In the genomic region with DNA sequence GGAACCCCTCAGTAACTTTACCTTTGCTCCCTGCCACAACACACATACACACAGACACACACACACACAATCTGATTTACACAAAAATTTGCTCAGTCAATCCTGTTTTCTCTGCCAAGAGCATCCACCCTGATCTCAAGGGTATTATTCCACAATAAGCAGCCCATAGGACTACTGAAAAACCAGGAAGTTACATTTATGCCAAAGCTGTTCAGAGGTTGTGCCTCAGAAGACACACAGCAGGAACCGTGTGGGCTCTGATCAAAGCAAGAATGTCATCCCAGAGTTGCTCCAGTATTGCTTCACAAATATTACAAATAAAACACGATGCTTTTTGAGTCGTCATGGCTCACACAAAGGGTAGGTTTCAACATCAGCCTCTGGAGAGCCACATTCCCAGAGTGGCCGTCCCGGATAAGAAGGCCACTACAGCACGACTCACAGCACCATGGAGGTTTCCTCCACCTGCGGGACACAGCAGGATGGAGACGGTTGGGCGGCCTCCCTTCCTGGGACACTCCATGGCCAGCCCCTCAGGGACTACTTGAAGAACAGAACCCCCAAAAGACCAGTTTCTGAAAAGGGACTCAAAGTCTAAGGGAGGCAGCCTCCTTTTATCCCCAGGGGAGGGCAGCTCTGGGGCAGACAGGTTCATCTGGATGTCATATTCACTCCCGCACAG, we compare ENCODE assay signal across 10 cellular contexts. TPM values are rescaled to one million over a fixed set of nuclear protein-coding genes. Genes with fewer than 3 reads are reported as not detected.
DNase-seq lines count a peak whose midpoint lies in the region; ATAC-seq and TF ChIP-seq lines count a peak whose summit lies in the region.
"Had no signal": no experiment of that assay in that cellular context is flagged by ENCODE, and none has a peak within 500 bp of the region (broad histone marks: within the 10 kb centered on the region; RNA-seq: fewer than 3 reads in every experiment).

No MANE protein-coding gene starts in this region.

- no peak for DNase-seq in HFF-Myc (ENCODE audit: extremely low read depth, low read depth)
- peak; percentile 14 for DNase-seq in brain microvascular endothelial cell
- no peak for DNase-seq in right lobe of liver
- no peak for DNase-seq in NCI-H2081 treated with DMSO at 0.1 percent for 48 hours (lab: John Stamatoyannopoulos, UW)
- no peak for DNase-seq in NK-92 (lab: John Stamatoyannopoulos, UW; ENCODE audit: unreplicated experiment)
- DNase-seq in stimulated activated CD4-positive, alpha-beta T cell treated with anti-CD3 and anti-CD28 coated beads, Interleukin-12 subunit alpha, Interleukin-12 subunit beta, amount 100 ng/mL, for 4 hours, result no peak
- DNase-seq: activated CD8-positive, alpha-beta memory T cell treated with anti-CD3 and anti-CD28 coated beads, Interleukin-2, amount 50 U/mL, for 4 hours; DND-41 had no signal

- H3K9me3 ChIP-seq in right lobe of liver, result no peaks in the 10 kb centered on the region

- peaks cover 24% of the 10 kb centered on the region for H3K4me1 ChIP-seq in ACC112 (ENCODE audit: control insufficient read depth, insufficient read depth, low read length, unreplicated experiment)
- peaks cover 0 to 28% (median 0%) of the 10 kb centered on the region in 4 donors for H3K4me1 ChIP-seq in right lobe of liver

- H3K27ac ChIP-seq in ACC112 (ENCODE audit: low read depth, low read length) (peak overlapping the region; percentile 74), brain microvascular endothelial cell (no peak overlapping the region), right lobe of liver (peak overlapping the region in 1 of 3 donors; percentile 84)

- peaks cover 45% of the 10 kb centered on the region for H3K79me2 ChIP-seq in ACC112 (ENCODE audit: control insufficient read depth, insufficient read depth, low read length, unreplicated experiment)

- H3K27me3 ChIP-seq in ACC112 (ENCODE audit: insufficient read depth, low read length), result no peaks in the 10 kb centered on the region
- no peaks in the 10 kb centered on the region for H3K27me3 ChIP-seq in brain microvascular endothelial cell (replicated peaks)
- H3K27me3 ChIP-seq in right lobe of liver, result no peaks in the 10 kb centered on the region

- no peak overlapping the region for H2AFZ ChIP-seq in ACC112 (ENCODE audit: low read length, unreplicated experiment)

- TF ChIP-seq CTCF in HFF-Myc (IDR thresholded peaks at IDR 0.05; ENCODE audit: low read depth, low read length, missing control alignments) (no peak), brain microvascular endothelial cell (IDR thresholded peaks at IDR 0.05; ENCODE audit: low read depth, low read length, missing control alignments) (no peak), right lobe of liver (IDR thresholded peaks at IDR 0.05) (no peak)

- H3K36me3 ChIP-seq in ACC112 (ENCODE audit: insufficient read depth, low read length), result no peaks in the 10 kb centered on the region
- no peaks in the 10 kb centered on the region for H3K36me3 ChIP-seq in brain microvascular endothelial cell (replicated peaks)
- peaks cover 0 to 8% (median 0%) of the 10 kb centered on the region in 4 donors for H3K36me3 ChIP-seq in right lobe of liver

- ATAC-seq in right lobe of liver, result peak in 3 of 4 donors; percentile 30 to 38 (median 35)
- no peak for ATAC-seq in GM19452 (IDR thresholded peaks at IDR 0.05; ENCODE audit: unreplicated experiment)

- in situ Hi-C loops in brain microvascular endothelial cell (cut with HindIII; ENCODE audit: low pct_ligation_motif_present, low sequenced_read_pairs), result no loop called here

- intact Hi-C loops in right lobe of liver (cut with DNase I), result no loop called here

- H3K4me3 ChIP-seq in ACC112 (ENCODE audit: low read depth, low read length), result peak overlapping the region; percentile 96
- H3K4me3 ChIP-seq in HFF-Myc (replicated peaks; ENCODE audit: low read depth, low read length), result peak overlapping the region; percentile 64; the same call in 1 of the 2 replicates
- no peak overlapping the region for H3K4me3 ChIP-seq in brain microvascular endothelial cell (ENCODE audit: low read depth, low read length)
- peak overlapping the region; percentile 62 to 86 (median 64) for H3K4me3 ChIP-seq in right lobe of liver

- WGBS in right lobe of liver (ENCODE audit: insufficient coverage, low coverage, low lambda C conversion rate, missing lambda C conversion rate), result 47% methylated on average over 6 of the region's 10 CpGs

- TF ChIP-seq POLR2A in right lobe of liver (IDR thresholded peaks at IDR 0.05), result peak; percentile 45

RNA-seq across cellular contexts. Expression of gene AIFM2, which starts 1.6 kb away (rescaled TPM):
- 10 to 100 TPM; 11.4 to 23.3 (median 18.2) TPM for total RNA-seq in right lobe of liver

RNA-seq across cellular contexts. Expression of gene TYSND1, which starts 15.5 kb away (rescaled TPM):
- total RNA-seq in right lobe of liver, result 10 to 100 TPM in 2 of 6 experiments, 1 to 10 TPM in 4; 5.3 to 11.1 (median 8.2) TPM

RNA-seq across cellular contexts. Expression of gene SAR1A, which starts 39.3 kb away (rescaled TPM):
- total RNA-seq in right lobe of liver, result 10 to 100 TPM; 35.3 to 77.5 (median 61.0) TPM
